In the genomic region with DNA sequence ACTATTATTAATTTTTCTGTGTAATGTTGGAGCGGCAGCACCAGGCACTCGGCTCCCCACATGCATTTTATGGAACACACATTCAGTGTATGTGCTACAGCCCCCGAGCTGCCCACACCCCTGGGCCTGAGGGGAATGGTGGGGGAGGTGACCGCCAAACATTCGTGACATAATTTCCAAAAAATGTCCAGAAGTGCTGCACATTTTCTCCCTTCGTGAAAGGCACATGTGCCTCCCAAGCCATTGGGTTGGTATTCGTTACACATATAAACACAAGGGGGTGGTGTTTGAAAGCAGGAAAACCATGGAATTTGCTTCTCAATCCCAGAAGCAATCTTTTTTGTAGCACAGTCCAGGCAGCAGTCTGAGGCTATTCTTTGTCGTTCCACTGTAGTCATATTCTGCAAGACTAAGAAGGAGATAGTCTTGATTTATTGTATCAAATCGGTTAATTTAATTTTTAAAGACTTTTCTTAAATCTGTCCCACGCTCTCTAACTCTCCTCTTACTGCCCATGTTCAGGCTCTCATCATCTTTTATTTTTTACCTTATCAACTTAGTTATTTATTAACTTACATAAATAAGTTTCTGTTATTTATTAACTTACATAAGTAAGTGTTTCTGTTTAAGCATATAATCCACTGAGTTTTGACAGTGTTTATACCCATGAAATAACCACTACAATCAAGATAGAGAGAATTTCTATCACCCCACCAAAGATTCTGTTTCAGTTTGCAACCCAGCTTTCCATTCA, we compare ENCODE assay signal across 8 cellular contexts. TPM values are rescaled to one million over a fixed set of nuclear protein-coding genes. Genes with fewer than 3 reads are reported as not detected.
A peak's percentile ranks its signal among the peaks of the same experiment; 100 is the strongest.
DNase-seq lines count a peak whose midpoint lies in the region; ATAC-seq and TF ChIP-seq lines count a peak whose summit lies in the region.

No MANE protein-coding gene starts in this region.

- BruUV-seq in IMR-90 (replicated peaks; lab: Mats Ljungman, UMichigan), result no TSS peak

- H2BK20ac ChIP-seq in IMR-90 (ENCODE audit: low read depth, low read length), result no peak overlapping the region

- H3K27ac Mint-ChIP-seq in WTC11, result no peak overlapping the region

- ATAC-seq in IMR-90 (ENCODE audit: low read depth), result peak; percentile 97
- ATAC-seq in GM18909 (IDR thresholded peaks at IDR 0.05; ENCODE audit: poor library complexity, unreplicated experiment), result no peak
- no peak; the same call in 1 of the 2 replicates for ATAC-seq in WTC11

- H3K18ac ChIP-seq in IMR-90 (ENCODE audit: low read depth, low read length) (no peak overlapping the region), mesendoderm (ENCODE audit: low read length) (no peak overlapping the region)

- H3K4me2 ChIP-seq in IMR-90 (ENCODE audit: low read depth, low read length) (peak overlapping the region; percentile 41; the same call in 1 of the 2 replicates), mesendoderm (ENCODE audit: low read length) (no peak overlapping the region)

- no peak for TF ChIP-seq EP300 in sigmoid colon (IDR thresholded peaks at IDR 0.05)

- H2AK5ac ChIP-seq in IMR-90 (ENCODE audit: low read depth, low read length) (no peak overlapping the region), mesendoderm (ENCODE audit: low read length) (no peak overlapping the region)

- H4K8ac ChIP-seq in IMR-90 (ENCODE audit: low read depth in 2 of 2, low read length in 2 of 2), result no peak overlapping the region
- no peak overlapping the region for H4K8ac ChIP-seq in mesendoderm (ENCODE audit: low read depth, low read length)

- no peak overlapping the region for H3K14ac ChIP-seq in IMR-90 (replicated peaks; ENCODE audit: low read depth, low read length)

- intact Hi-C loops in IMR-90 (cut with micrococcal nuclease), result loop anchor here (1.0 to 10.0 kb wide), 4 partner anchors 39 to 407 kb away; a partner anchor contains a TSS
- intact Hi-C loops in sigmoid colon (cut with DNase I), result loop anchor here (2.0 to 10.0 kb wide), 3 partner anchors 67 to 397 kb away; a partner anchor contains a TSS

- no peaks in the 10 kb centered on the region for H4K20me1 ChIP-seq in IMR-90 (ENCODE audit: insufficient read depth, low read length)

- no peak for DNase-seq in AG09309 (ENCODE audit: low read depth)
- DNase-seq in IMR-90, result peak; percentile 71
- peak; percentile 86 for DNase-seq in dedifferentiated amniotic fluid mesenchymal stem cell (ENCODE audit: extremely low spot score)
- peak; percentile 19 for DNase-seq in mesendoderm
- DNase-seq in COR-L47 (lab: John Stamatoyannopoulos, UW), result no peak
- no peak for DNase-seq in WTC11 (ENCODE audit: low spot score)
- no peak for DNase-seq in sigmoid colon

- no peaks in the 10 kb centered on the region for H3K4me1 Mint-ChIP-seq in WTC11

- H2AK9ac ChIP-seq in IMR-90 (replicated peaks; ENCODE audit: low read depth, low read length, poor library complexity), result no peak overlapping the region

- H3K9ac ChIP-seq in IMR-90 (ENCODE audit: low read depth, low read length) (no peak overlapping the region), mesendoderm (ENCODE audit: low read length) (no peak overlapping the region)

- H3K56ac ChIP-seq in IMR-90 (ENCODE audit: extremely low read depth, insufficient read depth, low read length) (no peak overlapping the region), mesendoderm (ENCODE audit: low read length) (peak overlapping the region; percentile 39)

- in situ Hi-C loops in IMR-90 (cut with MboI; ENCODE audit: low sequenced_read_pairs), result loop anchor here (10.0 kb wide), 1 partner anchor 197 kb away; no protein-coding TSS in a partner anchor

- H2BK5ac ChIP-seq in IMR-90 (ENCODE audit: low read depth, low read length, poor library complexity, severe bottlenecking) (no peak overlapping the region), mesendoderm (ENCODE audit: low read length) (no peak overlapping the region)

- CTCF ChIA-PET in IMR-90 (lab: Yijun Ruan, JAX), result interaction anchor here (0.6 to 1.6 kb wide), 9 partner anchors 10 to 1852 kb away, joined by 3 to 6 read pairs (median 3); no protein-coding TSS in a partner anchor
- CTCF ChIA-PET in WTC11 (lab: Charles Lee), result interaction anchor here (1.5 to 1.9 kb wide), 3 partner anchors 26 to 404 kb away, joined by 3 to 6 read pairs (median 4); no protein-coding TSS in a partner anchor

- H2AFZ ChIP-seq in IMR-90 (replicated peaks; ENCODE audit: low read length, poor library complexity), result peak overlapping the region; percentile 27

- no peaks in the 10 kb centered on the region for H3K79me1 ChIP-seq in IMR-90 (ENCODE audit: low read depth in 1 of 2, low read length in 2 of 2)
- H3K79me1 ChIP-seq in mesendoderm (ENCODE audit: low read length), result no peaks in the 10 kb centered on the region

- no peak overlapping the region for H3K4me3 Mint-ChIP-seq in WTC11

- TF ChIP-seq POLR2A in IMR-90 (IDR thresholded peaks at IDR 0.05; ENCODE audit: low read depth, low read length) (no peak), sigmoid colon (IDR thresholded peaks at IDR 0.05) (no peak)

- H4K5ac ChIP-seq in IMR-90 (ENCODE audit: low read depth, low read length), result no peak overlapping the region
- H4K5ac ChIP-seq in mesendoderm (ENCODE audit: low read length), result no peak overlapping the region

- H3K4ac ChIP-seq in IMR-90 (ENCODE audit: low read depth, low read length) (no peak overlapping the region), mesendoderm (ENCODE audit: low read depth, low read length) (no peak overlapping the region)

- H3K79me2 ChIP-seq in mesendoderm (ENCODE audit: control insufficient read depth, insufficient read depth, low read length), result no peaks in the 10 kb centered on the region

- H2BK120ac ChIP-seq in IMR-90 (ENCODE audit: low read depth, low read length), result no peak overlapping the region
- H2BK120ac ChIP-seq in mesendoderm (ENCODE audit: low read depth, low read length), result no peak overlapping the region

- 0 out of 2 replicates have a peak overlapping the region, but pooled peaks have one; percentile 29 for H3K23ac ChIP-seq in IMR-90 (ENCODE audit: low read depth, low read length)
- H3K23ac ChIP-seq in mesendoderm (ENCODE audit: low read length), result no peak overlapping the region

- dilution Hi-C loops in IMR-90 (cut with HindIII; ENCODE audit: low sequenced_read_pairs, unreplicated experiment), result no loop called here

- POLR2A ChIA-PET in IMR-90 (lab: Charles Lee; ENCODE audit: unreplicated experiment), result no interaction called here
- POLR2A ChIA-PET in WTC11 (lab: Charles Lee), result no interaction called here

- H3K27ac ChIP-seq in IMR-90 (ENCODE audit: insufficient read depth, low read length), result no peak overlapping the region
- no peak overlapping the region for H3K27ac ChIP-seq in mesendoderm (ENCODE audit: low read depth, low read length)
- peak overlapping the region in 2 of 4 donors; percentile 38 to 61 for H3K27ac ChIP-seq in sigmoid colon

- H3K4me3 ChIP-seq in AG09309 (ENCODE audit: control insufficient read depth, low read depth, low read length), result 0 out of 2 replicates have a peak overlapping the region, but pooled peaks have one; percentile 18
- H3K4me3 ChIP-seq in IMR-90 (ENCODE audit: insufficient read depth, low read depth, low read length), result no peak overlapping the region
- no peak overlapping the region for H3K4me3 ChIP-seq in mesendoderm (ENCODE audit: low read length)
- no peak overlapping the region for H3K4me3 ChIP-seq in sigmoid colon

- TF ChIP-seq CTCF in AG09309 (IDR thresholded peaks at IDR 0.05; ENCODE audit: control insufficient read depth, insufficient read depth, low read depth, low read length, missing control alignments) (peak; percentile 61), IMR-90 (conservative IDR thresholded peaks at IDR 0.05; ENCODE audit: low read depth, low read length) (peak; percentile 57), WTC11 (IDR thresholded peaks at IDR 0.05) (no peak), sigmoid colon (IDR thresholded peaks at IDR 0.05) (peak in 2 of 4 experiments; percentile 15 to 48)

- H3K27me3 ChIP-seq in IMR-90 (ENCODE audit: control insufficient read depth, insufficient read depth, low read length) (peaks cover 8% of the 10 kb centered on the region), mesendoderm (ENCODE audit: insufficient read depth, low read length, poor library complexity) (no peaks in the 10 kb centered on the region), sigmoid colon (no peaks in the 10 kb centered on the region)

- peak; percentile 66 for TF ChIP-seq RAD21 in IMR-90 (IDR thresholded peaks at IDR 0.05; ENCODE audit: low read length)

- H3K36me3 Mint-ChIP-seq in WTC11, result no peaks in the 10 kb centered on the region

- H4K91ac ChIP-seq in IMR-90 (ENCODE audit: insufficient read depth, low read depth, low read length), result no peak overlapping the region

- no CpG with 5 or more reads among the region's 10 CpGs for WGBS in IMR-90 (ENCODE audit: extremely low coverage in 2 of 2, insufficient read length in 1 of 2), 2 experiments
- no CpG with 5 or more reads among the region's 10 CpGs for WGBS in mesendoderm (ENCODE audit: extremely low coverage, insufficient coverage, low lambda C conversion rate)
- 14 to 55% methylated on average over 10 of the region's 10 CpGs for WGBS in sigmoid colon, 2 donors

- no peaks in the 10 kb centered on the region for H3K27me3 Mint-ChIP-seq in WTC11 (ENCODE audit: low read depth)

- H3K9me3 Mint-ChIP-seq in WTC11, result no peaks in the 10 kb centered on the region

- H3K36me3 ChIP-seq in IMR-90 (ENCODE audit: control insufficient read depth, insufficient read depth, low read length) (no peaks in the 10 kb centered on the region), mesendoderm (ENCODE audit: control insufficient read depth, insufficient read depth, low read length) (no peaks in the 10 kb centered on the region), sigmoid colon (no peaks in the 10 kb centered on the region)

- H2BK15ac ChIP-seq in IMR-90 (ENCODE audit: low read depth, low read length) (no peak overlapping the region), mesendoderm (replicated peaks; ENCODE audit: low read depth) (no peak overlapping the region)

- no peaks in the 10 kb centered on the region for H3K9me3 ChIP-seq in IMR-90 (ENCODE audit: control insufficient read depth, insufficient read depth, low read length)
- no peaks in the 10 kb centered on the region for H3K9me3 ChIP-seq in sigmoid colon

- H3K9me1 ChIP-seq in IMR-90 (ENCODE audit: insufficient read depth, low read length), result no peaks in the 10 kb centered on the region

- no peaks in the 10 kb centered on the region for H3K4me1 ChIP-seq in IMR-90 (ENCODE audit: control insufficient read depth, insufficient read depth, low read length)
- H3K4me1 ChIP-seq in mesendoderm (ENCODE audit: control insufficient read depth, low read depth, low read length), result no peaks in the 10 kb centered on the region
- H3K4me1 ChIP-seq in sigmoid colon, result peaks cover 0 to 15% (median 9%) of the 10 kb centered on the region in 4 donors

TF ChIP-seq in WTC11, 78 proteins besides CTCF, POLR2A, EP300 and RAD21 (continues in another document):
- no peak for TF ChIP-seq ZNF232 (CRISPR knock-in tag; IDR thresholded peaks at IDR 0.05)

RNA-seq across cellular contexts. Expression of a gene that starts 39.2 kb away (rescaled TPM):
- total RNA-seq in IMR-90 (2012; rRNA removed), result 83.0 and 117 TPM in 2 replicates
- polyA plus RNA-seq in IMR-90 (2012; rRNA removed), result 60.8 and 432 TPM in 2 replicates
- 7.9 and 8.6 TPM in 2 replicates for polyA plus RNA-seq in IMR-90 (2012; cell fraction: cytosol; rRNA removed)
- 2.7 and 12.8 TPM in 2 replicates for polyA plus RNA-seq in IMR-90 (2012; cell fraction: nucleus; rRNA removed; ENCODE audit: low replicate concordance)
- polyA plus RNA-seq in mesendoderm (2013, experiment 1 of 2), result 138 TPM
- polyA plus RNA-seq in mesendoderm (2013, experiment 2 of 2), result 132 TPM
- total RNA-seq in WTC11 (2021), result 78.6 to 85.5 TPM (median 84.4 TPM) in 3 replicates
- 100 to 1,000 TPM in 3 of 4 donors, 10 to 100 TPM in 1; 80.6 to 264 (median 194) TPM for total RNA-seq in sigmoid colon
- 100 to 1,000 TPM in 1 of 3 donors, 10 to 100 TPM in 2; 42.0 to 119 (median 81.1) TPM for polyA plus RNA-seq in sigmoid colon

Comparison
In these comparisons a context has a peak if more than half of its experiments do, and no peak if none do; other contexts are left out.
1. DNase-seq: peak in IMR-90 (single experiment), dedifferentiated amniotic fluid mesenchymal stem cell (single experiment) and mesendoderm (single experiment); none in AG09309 (single experiment), COR-L47 (single experiment), WTC11 (single experiment) and sigmoid colon (single experiment).